Comparison of ENCODE assay signal across 23 cellular contexts in the genomic region with DNA sequence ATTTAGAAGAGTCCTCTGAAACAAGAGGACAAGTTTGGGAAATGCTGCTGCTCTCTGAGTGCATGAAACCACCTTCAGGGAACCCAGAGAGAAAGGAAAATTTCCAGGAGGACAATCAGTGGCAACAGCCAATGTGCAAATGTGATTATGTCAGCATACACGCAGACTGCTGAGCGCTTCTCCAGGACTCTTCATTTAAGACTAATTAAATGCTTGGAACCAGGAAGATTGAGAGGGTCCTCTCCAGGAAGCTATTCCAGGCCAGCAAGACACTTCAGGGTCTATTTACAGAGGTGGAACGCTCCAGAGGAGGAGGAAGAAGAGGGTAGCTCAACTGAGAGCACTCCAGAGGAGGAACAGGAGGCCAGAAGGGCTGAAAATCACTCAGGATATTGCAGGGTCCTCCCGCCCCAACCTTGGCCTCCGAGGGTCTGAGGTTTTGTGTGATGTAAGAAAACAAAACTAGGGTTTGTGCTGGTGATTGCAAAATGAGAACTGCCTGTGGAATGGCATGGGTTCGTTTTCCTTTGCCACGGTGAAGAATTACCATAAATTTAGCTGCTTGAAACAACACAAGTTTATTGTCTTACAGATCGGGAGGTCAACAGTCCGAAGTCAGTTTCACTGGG. TPM values are rescaled to one million over a fixed set of nuclear protein-coding genes. Genes with fewer than 3 reads are reported as not detected.
DNase-seq lines count a peak whose midpoint lies in the region; TF ChIP-seq lines count a peak whose summit lies in the region.
"Had no signal": no experiment of that assay in that cellular context is flagged by ENCODE, and none has a peak within 500 bp of the region (broad histone marks: within the 10 kb centered on the region; RNA-seq: fewer than 3 reads in every experiment).

No MANE protein-coding gene starts in this region.

- no peaks in the 10 kb centered on the region for H3K36me3 Mint-ChIP-seq in nephron progenitor cell (ENCODE audit: low read depth)
- no peaks in the 10 kb centered on the region for H3K36me3 Mint-ChIP-seq in activated T-helper 1 cell treated with anti-CD3 and anti-CD28 coated beads, Interleukin-12 subunit alpha, Interleukin-12 subunit beta, Interleukin-2, Interleukin-4 antibody, amounts not matched to agents 30 ng/mL and 10 ng/mL and 1 ng/mL, durations not matched to agents 14 hours and 24 hours and 36 hours (ENCODE audit: low read depth)
- H3K36me3 Mint-ChIP-seq: CD8-positive, alpha-beta T cell; IgD-negative memory B cell had no signal

- intact Hi-C loops in activated T-helper 1 cell treated with anti-CD3 and anti-CD28 coated beads, Interleukin-12 subunit alpha, Interleukin-12 subunit beta, Interleukin-2, Interleukin-4 antibody, amounts not matched to agents 30 ng/mL and 10 ng/mL and 1 ng/mL, durations not matched to agents 14 hours and 24 hours and 36 hours (cut with micrococcal nuclease) = loop anchor here (10.0 kb wide), 1 partner anchor 64 kb away; no protein-coding TSS in a partner anchor

- H3K27me3 Mint-ChIP-seq in nephron progenitor cell (ENCODE audit: low read depth, poor library complexity) = peaks cover 35% of the 10 kb centered on the region
- peaks cover 3% of the 10 kb centered on the region for H3K27me3 Mint-ChIP-seq in activated T-helper 1 cell treated with anti-CD3 and anti-CD28 coated beads, Interleukin-12 subunit alpha, Interleukin-12 subunit beta, Interleukin-2, Interleukin-4 antibody, amounts not matched to agents 30 ng/mL and 10 ng/mL and 1 ng/mL, durations not matched to agents 14 hours and 24 hours and 36 hours (ENCODE audit: insufficient read depth)

- no peaks in the 10 kb centered on the region for H3K9me3 Mint-ChIP-seq in nephron progenitor cell
- no peaks in the 10 kb centered on the region for H3K9me3 Mint-ChIP-seq in activated T-helper 1 cell treated with anti-CD3 and anti-CD28 coated beads, Interleukin-12 subunit alpha, Interleukin-12 subunit beta, Interleukin-2, Interleukin-4 antibody, amounts not matched to agents 30 ng/mL and 10 ng/mL and 1 ng/mL, durations not matched to agents 14 hours and 24 hours and 36 hours
- H3K9me3 Mint-ChIP-seq: CD8-positive, alpha-beta T cell; IgD-negative memory B cell had no signal

- peaks cover 76% of the 10 kb centered on the region for H3K4me1 Mint-ChIP-seq in nephron progenitor cell
- H3K4me1 Mint-ChIP-seq in activated T-helper 1 cell treated with anti-CD3 and anti-CD28 coated beads, Interleukin-12 subunit alpha, Interleukin-12 subunit beta, Interleukin-2, Interleukin-4 antibody, amounts not matched to agents 30 ng/mL and 10 ng/mL and 1 ng/mL, durations not matched to agents 14 hours and 24 hours and 36 hours (ENCODE audit: low read depth) = no peaks in the 10 kb centered on the region

- H3K27ac ChIP-seq in HL-60 (replicated peaks) = peak overlapping the region; percentile 7; the same call in 1 of the 2 replicates
- H3K27ac ChIP-seq: 22Rv1; BLaER1 treated with 17β-estradiol and CSF1 and Interleukin-3, amounts not matched to agents 10 nM and 100 nM; RWPE1 had no signal

- no peaks in the 10 kb centered on the region for H3K27me3 ChIP-seq in HL-60 (ENCODE audit: insufficient read depth, poor library complexity, severe bottlenecking)
- H3K27me3 ChIP-seq: BLaER1 treated with 17β-estradiol and CSF1 and Interleukin-3, amounts not matched to agents 10 nM and 100 nM had no signal

- DNase-seq in DMS79 treated with DMSO at 0.1 percent for 48 hours (lab: John Stamatoyannopoulos, UW) (peak; percentile 44), DMS79 (lab: John Stamatoyannopoulos, UW) (no peak), HL-60 (ENCODE audit: low read depth in 1 of 2, low spot score in 1 of 2) (peak in 1 of 2 experiments; percentile 67), SK-N-DZ (ENCODE audit: low spot score) (peak; percentile 64), nephron progenitor cell (no peak), AG08396 (ENCODE audit: low spot score) (no peak), cerebellar cortex (ENCODE audit: low spot score) (no peak)
- DNase-seq in activated T-helper 1 cell treated with anti-CD3 and anti-CD28 coated beads, Interleukin-12 subunit alpha, Interleukin-12 subunit beta, Interleukin-2, Interleukin-4 antibody, amounts not matched to agents 30 ng/mL and 10 ng/mL and 1 ng/mL, durations not matched to agents 14 hours and 24 hours and 36 hours (ENCODE audit: low spot score) = no peak
- DNase-seq: ACHN; CD8-positive, alpha-beta T cell; GOT3; NCI-H1092; NCI-H146; NCI-H2081; NCI-H446; NCI-H526; SHP77 treated with DMSO at 0.1 percent for 48 hours had no signal

- no peak overlapping the region for H3K4me3 ChIP-seq in HL-60 (replicated peaks; ENCODE audit: insufficient read depth, low read length)
- H3K4me3 ChIP-seq: BLaER1 treated with 17β-estradiol and CSF1 and Interleukin-3, amounts not matched to agents 10 nM and 100 nM had no signal

- H3K27ac Mint-ChIP-seq in nephron progenitor cell = peak overlapping the region; percentile 98
- no peak overlapping the region for H3K27ac Mint-ChIP-seq in activated T-helper 1 cell treated with anti-CD3 and anti-CD28 coated beads, Interleukin-12 subunit alpha, Interleukin-12 subunit beta, Interleukin-2, Interleukin-4 antibody, amounts not matched to agents 30 ng/mL and 10 ng/mL and 1 ng/mL, durations not matched to agents 14 hours and 24 hours and 36 hours
- H3K27ac Mint-ChIP-seq: CD8-positive, alpha-beta T cell; IgD-negative memory B cell had no signal

- TF ChIP-seq CTCF in HL-60 (IDR thresholded peaks at IDR 0.05; ENCODE audit: insufficient read depth, low read length) = no peak
- TF ChIP-seq CTCF in nephron progenitor cell (IDR thresholded peaks at IDR 0.05) = no peak

- peak overlapping the region; percentile 58 for H3K4me3 Mint-ChIP-seq in nephron progenitor cell
- no peak overlapping the region for H3K4me3 Mint-ChIP-seq in activated T-helper 1 cell treated with anti-CD3 and anti-CD28 coated beads, Interleukin-12 subunit alpha, Interleukin-12 subunit beta, Interleukin-2, Interleukin-4 antibody, amounts not matched to agents 30 ng/mL and 10 ng/mL and 1 ng/mL, durations not matched to agents 14 hours and 24 hours and 36 hours
- H3K4me3 Mint-ChIP-seq: CD8-positive, alpha-beta T cell had no signal

RNA-seq across cellular contexts. Expression of a gene that starts 14.1 kb away (rescaled TPM):
- 10.2 and 15.4 TPM in 2 replicates for polyA plus RNA-seq in SK-N-DZ (2014; cell fraction: cytosol; rRNA removed)
- polyA plus RNA-seq in SK-N-DZ (2014; cell fraction: nucleus; rRNA removed) = 7.5 and 7.6 TPM in 2 replicates
- not detected in 2 replicates for total RNA-seq in activated T-helper 1 cell treated with anti-CD3 and anti-CD28 coated beads, Interleukin-12 subunit alpha, Interleukin-12 subunit beta, Interleukin-2, Interleukin-4 antibody, amounts not matched to agents 30 ng/mL and 10 ng/mL and 1 ng/mL, durations not matched to agents 14 hours and 24 hours and 36 hours
- total RNA-seq: CD8-positive, alpha-beta T cell; Daoy; T-helper 1 cell treated with Interleukin-12 subunit alpha and Interleukin-12 subunit beta and Interleukin-4 antibody, amounts not matched to agents 30 ng/mL and 1 ng/mL, for 36 hours had no signal

RNA-seq across cellular contexts. Expression of a gene that starts 56.2 kb away (rescaled TPM):
- polyA plus RNA-seq in SK-N-DZ (2014; cell fraction: cytosol; rRNA removed) = not detected in 2 replicates
- polyA plus RNA-seq in SK-N-DZ (2014; cell fraction: nucleus; rRNA removed) = not detected in 2 replicates
- not detected in 2 replicates for total RNA-seq in activated T-helper 1 cell treated with anti-CD3 and anti-CD28 coated beads, Interleukin-12 subunit alpha, Interleukin-12 subunit beta, Interleukin-2, Interleukin-4 antibody, amounts not matched to agents 30 ng/mL and 10 ng/mL and 1 ng/mL, durations not matched to agents 14 hours and 24 hours and 36 hours
- total RNA-seq: CD8-positive, alpha-beta T cell; Daoy; T-helper 1 cell treated with Interleukin-12 subunit alpha and Interleukin-12 subunit beta and Interleukin-4 antibody, amounts not matched to agents 30 ng/mL and 1 ng/mL, for 36 hours had no signal
- polyA plus RNA-seq: IgD-negative memory B cell had no signal

Comparison
In these comparisons a context has a peak if more than half of its experiments do, and no peak if none do; other contexts are left out.
1. DNase-seq: peak in DMS79 treated with DMSO at 0.1 percent for 48 hours (single experiment) and SK-N-DZ (single experiment); none in DMS79 (single experiment), nephron progenitor cell (single experiment), AG08396 (single experiment), cerebellar cortex (single experiment) and activated T-helper 1 cell treated with anti-CD3 and anti-CD28 coated beads, Interleukin-12 subunit alpha, Interleukin-12 subunit beta, Interleukin-2, Interleukin-4 antibody, amounts not matched to agents 30 ng/mL and 10 ng/mL and 1 ng/mL, durations not matched to agents 14 hours and 24 hours and 36 hours (single experiment).